24 cellular contexts compared by ENCODE assay signal in genomic region chr10:73485320-73485719, GRCh38. TPM values are rescaled to one million over a fixed set of nuclear protein-coding genes. Genes with fewer than 3 reads are reported as not detected.
DNase-seq lines count a peak whose midpoint lies in the region; ATAC-seq, FAIRE-seq and TF ChIP-seq lines count a peak whose summit lies in the region.
"Had no signal": no experiment of that assay in that cellular context is flagged by ENCODE, and none has a peak within 500 bp of the region (broad histone marks: within the 10 kb centered on the region; RNA-seq: fewer than 3 reads in every experiment).

No MANE protein-coding gene starts in this region.

- peaks cover 7% of the 10 kb centered on the region for H3K36me3 Mint-ChIP-seq in GM23338 (ENCODE audit: low read depth)

- no peak overlapping the region for H3K9ac ChIP-seq in K562 (ENCODE audit: insufficient read depth in 1 of 2, low read depth in 2 of 2, low read length in 2 of 2)
- no peak overlapping the region for H3K9ac ChIP-seq in skeletal muscle tissue (ENCODE audit: low read depth in 1 of 3, low read length in 3 of 3)

- BruUV-seq in K562 (replicated peaks; lab: Mats Ljungman, UMichigan), result no TSS peak

- in situ Hi-C loops in K562 (cut with MboI), result no loop called here

- CTCF ChIA-PET in K562 (lab: Yijun Ruan, JAX; ENCODE audit: low intra/inter-chr PET ratio), result no interaction called here

- no peak for TF ChIP-seq EP300 in K562 (IDR thresholded peaks at IDR 0.05; ENCODE audit: low read length)

- no peaks in the 10 kb centered on the region for H3K9me3 ChIP-seq in K562 (replicated peaks; ENCODE audit: control insufficient read depth, insufficient read depth, low read depth, low read length)
- no peaks in the 10 kb centered on the region for H3K9me3 ChIP-seq in skeletal muscle tissue (ENCODE audit: control insufficient read depth in 3 of 3, low read length in 3 of 3)
- H3K9me3 ChIP-seq in adrenal gland (replicated peaks in 1 of 3), result no peaks in the 10 kb centered on the region

- ATAC-seq in GM23338 (no peak), K562 (no peak), left colon (no peak)
- ATAC-seq: Right ventricle myocardium inferior had no signal

- H2AFZ ChIP-seq in GM23338 (no peak overlapping the region), K562 (ENCODE audit: low read depth, low read length) (no peak overlapping the region)

- TF ChIP-seq RAD21 in K562 (CRISPR knock-in tag; conservative IDR thresholded peaks at IDR 0.05 in 1 of 2, IDR thresholded peaks at IDR 0.05 in 1 of 2), result no peak

- TF ChIP-seq CTCF in GM23338 (conservative IDR thresholded peaks at IDR 0.05; ENCODE audit: low read depth in 2 of 2) (no peak), K562 (IDR thresholded peaks at IDR 0.05 in 2 of 3, conservative IDR thresholded peaks at IDR 0.05 in 1 of 3; ENCODE audit: insufficient read depth in 2 of 3, low read depth in 1 of 3, low read length in 3 of 3) (no peak), adrenal gland (IDR thresholded peaks at IDR 0.05) (no peak)

- no peak overlapping the region for H3K27ac Mint-ChIP-seq in GM23338

- peaks cover 77% of the 10 kb centered on the region for H3K79me2 ChIP-seq in GM23338 (replicated peaks; ENCODE audit: insufficient read depth)
- peaks cover 21% of the 10 kb centered on the region for H3K79me2 ChIP-seq in K562 (ENCODE audit: control insufficient read depth, insufficient read depth, low read length)

- no peaks in the 10 kb centered on the region for H3K9me1 ChIP-seq in K562 (ENCODE audit: control insufficient read depth, insufficient read depth, low read length)

- H3K36me3 ChIP-seq in GM23338 (ENCODE audit: insufficient read depth) (no peaks in the 10 kb centered on the region), K562 (ENCODE audit: control insufficient read depth, insufficient read depth, low read length) (peaks cover 8% of the 10 kb centered on the region), skeletal muscle tissue (ENCODE audit: control insufficient read depth in 3 of 3, insufficient read depth in 3 of 3, low read length in 3 of 3) (peaks cover 0 to 4% (median 0%) of the 10 kb centered on the region in 3 donors), adrenal gland (replicated peaks in 1 of 2) (peaks cover 0 to 10% of the 10 kb centered on the region in 2 donors)

- 92% methylated on average over 1 of the region's 1 CpG for WGBS in K562 (ENCODE audit: insufficient coverage, low coverage, missing lambda C conversion rate)
- WGBS in adrenal gland, 4 donors, result 25 to 41% (median 36%) methylated on average over 1 of the region's 1 CpG

- no peaks in the 10 kb centered on the region for H3F3A ChIP-seq in GM23338 (replicated peaks; ENCODE audit: low read depth)

- H3K4me3 Mint-ChIP-seq in GM23338, result no peak overlapping the region
- H3K4me3 Mint-ChIP-seq: IgD-negative memory B cell had no signal

- 0 out of 2 replicates have a peak, but pooled peaks cover 3% of the 10 kb centered on the region for H4K20me1 ChIP-seq in GM23338 (replicated peaks; ENCODE audit: insufficient read depth)
- no peaks in the 10 kb centered on the region for H4K20me1 ChIP-seq in K562 (replicated peaks; ENCODE audit: control insufficient read depth, insufficient read depth, low read length)

- H3K27me3 ChIP-seq in GM23338 (ENCODE audit: insufficient read depth) (no peaks in the 10 kb centered on the region), K562 (ENCODE audit: control insufficient read depth in 2 of 2, insufficient read depth in 2 of 2, low read length in 2 of 2) (no peaks in the 10 kb centered on the region), skeletal muscle tissue (ENCODE audit: control insufficient read depth in 3 of 3, insufficient read depth in 3 of 3, low read length in 3 of 3) (no peaks in the 10 kb centered on the region), adrenal gland (no peaks in the 10 kb centered on the region)

- TF ChIP-seq POLR2A in K562 (conservative IDR thresholded peaks at IDR 0.05) (no peak), adrenal gland (IDR thresholded peaks at IDR 0.05) (no peak)

- H3K4me1 Mint-ChIP-seq in GM23338, result no peaks in the 10 kb centered on the region

- H3K4me1 ChIP-seq in GM23338 (ENCODE audit: insufficient read depth) (no peaks in the 10 kb centered on the region), K562 (replicated peaks in 1 of 2; ENCODE audit: control insufficient read depth in 2 of 2, insufficient read depth in 2 of 2, low read length in 2 of 2) (no peaks in the 10 kb centered on the region), skeletal muscle tissue (ENCODE audit: control insufficient read depth in 3 of 3, insufficient read depth in 3 of 3, low read length in 3 of 3) (peaks cover 2 to 15% (median 10%) of the 10 kb centered on the region in 3 donors), adrenal gland (replicated peaks in 1 of 2) (peaks cover under 1 to 9% of the 10 kb centered on the region in 2 donors)

- intact Hi-C loops in K562 (cut with micrococcal nuclease), result no loop called here
- intact Hi-C loops in adrenal gland (cut with DNase I), result loop anchor here in 1 of 2 donors (10.0 kb wide), 1 partner anchor 221 kb away; no protein-coding TSS in a partner anchor
- intact Hi-C loops in left colon (cut with DNase I, micrococcal nuclease), result no loop called here

- H3K27me3 Mint-ChIP-seq in GM23338 (ENCODE audit: insufficient read depth, low read depth, poor library complexity), result peaks cover 1% of the 10 kb centered on the region
- H3K27me3 Mint-ChIP-seq: IgD-negative memory B cell had no signal

- peak; percentile 21 for DNase-seq in NCI-H82 (lab: John Stamatoyannopoulos, UW)
- DNase-seq in NCI-H82 treated with DMSO at 0.1 percent for 48 hours (lab: John Stamatoyannopoulos, UW; ENCODE audit: unreplicated experiment), result no peak
- no peak for DNase-seq in GM23338 (ENCODE audit: low spot score)
- no peak for DNase-seq in K562 (ENCODE audit: extremely low read depth in 1 of 4, low spot score in 3 of 4)
- DNase-seq in adrenal gland, result no peak
- DNase-seq in left colon, result no peak
- DNase-seq: 8988T, AML-193, C1 segment of cervical spinal cord, GOT3, Kasumi-1, MM.1S, NCI-H1048, NCI-H1417 treated with DMSO at 0.1 percent for 48 hours, NCI-H187, NCI-H2107, NCI-H2227 treated with DMSO at 0.1 percent for 48 hours, NCI-H510A had no signal

- POLR2A ChIA-PET in K562 (lab: Yijun Ruan, JAX), result interaction anchor here (1.6 kb wide), 1 partner anchor 10 kb away, joined by 4 read pairs; the partner anchor contains the start of gene PPP3CB

- H3K9me3 Mint-ChIP-seq in GM23338, result no peaks in the 10 kb centered on the region; the same call in 2 of the 3 replicates
- H3K9me3 Mint-ChIP-seq: IgD-negative memory B cell had no signal

- H3K4me2 ChIP-seq in GM23338, result no peak overlapping the region
- no peak overlapping the region for H3K4me2 ChIP-seq in K562 (ENCODE audit: insufficient read depth, low read length)

- FAIRE-seq in K562 (lab: Jason Lieb, UNC), result no peak
- FAIRE-seq: G401.6, GM12892, RCC 7860 had no signal

- H3K4me3 ChIP-seq in GM23338, result no peak overlapping the region
- H3K4me3 ChIP-seq in K562, result no peak overlapping the region
- no peak overlapping the region for H3K4me3 ChIP-seq in skeletal muscle tissue (ENCODE audit: low read length in 3 of 3)
- no peak overlapping the region for H3K4me3 ChIP-seq in adrenal gland

- H3K27ac ChIP-seq in GM23338 (ENCODE audit: low read depth) (peak overlapping the region; percentile 24; the same call in 1 of the 2 replicates), K562 (ENCODE audit: extremely low read depth, low read depth, low read length) (no peak overlapping the region), skeletal muscle tissue (ENCODE audit: low read depth, low read length) (peak overlapping the region; percentile 37), adrenal gland (no peak overlapping the region)

- H3K9me2 ChIP-seq in GM23338 (ENCODE audit: insufficient read depth), result no peaks in the 10 kb centered on the region

RNA-seq across cellular contexts. Expression of gene PPP3CB, which starts 10.5 kb away (rescaled TPM):
- 38.5 and 42.9 TPM in 2 replicates for total RNA-seq in GM23338 (2014; rRNA removed; shearing (Covaris generic))
- polyA plus RNA-seq in GM23338 (2016; fragmentation: Nextera tagmentation; extraction: Ambion mirVana) (17.9 and 18.3 TPM in 2 replicates), K562 (2011; rRNA removed) (11.9 and 17.8 TPM in 2 replicates), K562 (2014; fragmentation: Illumina TruSeq; extraction: Trizol) (22.6 and 27.6 TPM in 2 replicates), K562 (2014; fragmentation: Nextera tagmentation; extraction: Ambion mirVana) (10 to 100 TPM; 10.8 to 13.7 TPM), K562 (2014; rRNA removed) (18.1 and 19.4 TPM in 2 replicates), adrenal gland (10 to 100 TPM; 28.9 to 60.6 (median 36.3) TPM)
- total RNA-seq in K562 (2011; cell fraction: chromatin; rRNA removed; ENCODE audit: low replicate concordance), result 22.8 and 74.5 TPM in 2 replicates
- 9.8 and 11.8 TPM in 2 replicates for total RNA-seq in K562 (2011; cell fraction: nucleolus; rRNA removed)
- total RNA-seq in K562 (2011; cell fraction: nucleoplasm; rRNA removed), result 41.5 and 73.1 TPM in 2 replicates
- total RNA-seq in K562 (2014; rRNA removed) (9.6 and 9.9 TPM in 2 replicates), K562 (2014; rRNA removed; fragmentation: Illumina TruSeq; extraction: Trizol) (19.0 and 20.1 TPM in 2 replicates), K562 (2015; rRNA removed; fragmentation: Illumina TruSeq; extraction: Trizol) (15.6 and 16.0 TPM in 2 replicates), K562 (2021) (25.6 and 26.8 TPM in 2 replicates), skeletal muscle tissue (113 TPM), adrenal gland (10 to 100 TPM; 26.7 to 59.0 (median 50.4) TPM), left colon (10 to 100 TPM; 28.8 to 29.3 TPM)
- 3.3 and 7.5 TPM in 2 replicates for polyA plus RNA-seq in K562 (2011; cell fraction: cytosol; rRNA removed)
- 15.8 and 21.7 TPM in 2 replicates for polyA plus RNA-seq in K562 (2011; cell fraction: nucleus; rRNA removed)
- 23.3 and 34.6 TPM in 2 replicates for polyA plus RNA-seq in K562 (2012)
- polyA minus RNA-seq in K562 (2011; rRNA and poly(A)+ RNA removed), result 16.5 and 19.1 TPM in 2 replicates
- 13.5 and 15.8 TPM in 2 replicates for polyA minus RNA-seq in K562 (2011; cell fraction: cytosol; rRNA and poly(A)+ RNA removed)
- 9.8 and 16.8 TPM in 2 replicates for polyA minus RNA-seq in K562 (2011; cell fraction: nucleus; rRNA and poly(A)+ RNA removed)

RNA-seq across cellular contexts. Expression of gene MSS51, which starts 52.0 kb away (rescaled TPM):
- total RNA-seq in GM23338 (2014; rRNA removed; shearing (Covaris generic)), result 3.9 and 5.1 TPM in 2 replicates
- polyA plus RNA-seq in GM23338 (2016; fragmentation: Nextera tagmentation; extraction: Ambion mirVana) (1.1 and 1.9 TPM in 2 replicates), K562 (2011; rRNA removed) (1.8 and 2.6 TPM in 2 replicates), K562 (2014; fragmentation: Illumina TruSeq; extraction: Trizol) (0.71 and 1.1 TPM in 2 replicates), K562 (2014; fragmentation: Nextera tagmentation; extraction: Ambion mirVana) (under 1 TPM; 0.28 to 0.49 TPM), K562 (2014; rRNA removed) (1.2 and 1.5 TPM in 2 replicates), adrenal gland (1 to 10 TPM in 2 of 3 donors, under 1 TPM in 1; 0.71 to 6.4 (median 3.0) TPM)
- total RNA-seq in K562 (2011; cell fraction: chromatin; rRNA removed; ENCODE audit: low replicate concordance), result 15.0 and 16.0 TPM in 2 replicates
- total RNA-seq in K562 (2011; cell fraction: nucleolus; rRNA removed), result 6.0 and 6.4 TPM in 2 replicates
- total RNA-seq in K562 (2011; cell fraction: nucleoplasm; rRNA removed), result 9.8 and 12.7 TPM in 2 replicates
- total RNA-seq in K562 (2014; rRNA removed) (0.77 and 0.90 TPM in 2 replicates), K562 (2014; rRNA removed; fragmentation: Illumina TruSeq; extraction: Trizol) (0.89 and 1.3 TPM in 2 replicates), K562 (2015; rRNA removed; fragmentation: Illumina TruSeq; extraction: Trizol) (1.2 TPM in 2 replicates), K562 (2021) (1.1 and 1.3 TPM in 2 replicates), skeletal muscle tissue (22.4 TPM), adrenal gland (1 to 10 TPM in 4 of 8 donors, under 1 TPM in 4; 0.30 to 3.3 (median 1.1) TPM), left colon (1 to 10 TPM; 1.5 to 1.9 TPM)
- 0.75 and 2.0 TPM in 2 replicates for polyA plus RNA-seq in K562 (2011; cell fraction: cytosol; rRNA removed)
- polyA plus RNA-seq in K562 (2011; cell fraction: nucleus; rRNA removed), result 8.3 and 11.0 TPM in 2 replicates
- 0.57 and 1.9 TPM in 2 replicates for polyA plus RNA-seq in K562 (2012)
- polyA minus RNA-seq in K562 (2011; rRNA and poly(A)+ RNA removed), result 1.3 and 2.5 TPM in 2 replicates
- polyA minus RNA-seq in K562 (2011; cell fraction: cytosol; rRNA and poly(A)+ RNA removed), result 0.76 and 1.5 TPM in 2 replicates
- polyA minus RNA-seq in K562 (2011; cell fraction: nucleus; rRNA and poly(A)+ RNA removed), result 2.6 and 5.2 TPM in 2 replicates

Comparison
In these comparisons a context has a peak if more than half of its experiments do, and no peak if none do; other contexts are left out.
1. H3K27ac ChIP-seq: peak in GM23338 (single experiment) and skeletal muscle tissue (single experiment); none in K562 (single experiment) and adrenal gland (0 of 5).